In the genomic region with DNA sequence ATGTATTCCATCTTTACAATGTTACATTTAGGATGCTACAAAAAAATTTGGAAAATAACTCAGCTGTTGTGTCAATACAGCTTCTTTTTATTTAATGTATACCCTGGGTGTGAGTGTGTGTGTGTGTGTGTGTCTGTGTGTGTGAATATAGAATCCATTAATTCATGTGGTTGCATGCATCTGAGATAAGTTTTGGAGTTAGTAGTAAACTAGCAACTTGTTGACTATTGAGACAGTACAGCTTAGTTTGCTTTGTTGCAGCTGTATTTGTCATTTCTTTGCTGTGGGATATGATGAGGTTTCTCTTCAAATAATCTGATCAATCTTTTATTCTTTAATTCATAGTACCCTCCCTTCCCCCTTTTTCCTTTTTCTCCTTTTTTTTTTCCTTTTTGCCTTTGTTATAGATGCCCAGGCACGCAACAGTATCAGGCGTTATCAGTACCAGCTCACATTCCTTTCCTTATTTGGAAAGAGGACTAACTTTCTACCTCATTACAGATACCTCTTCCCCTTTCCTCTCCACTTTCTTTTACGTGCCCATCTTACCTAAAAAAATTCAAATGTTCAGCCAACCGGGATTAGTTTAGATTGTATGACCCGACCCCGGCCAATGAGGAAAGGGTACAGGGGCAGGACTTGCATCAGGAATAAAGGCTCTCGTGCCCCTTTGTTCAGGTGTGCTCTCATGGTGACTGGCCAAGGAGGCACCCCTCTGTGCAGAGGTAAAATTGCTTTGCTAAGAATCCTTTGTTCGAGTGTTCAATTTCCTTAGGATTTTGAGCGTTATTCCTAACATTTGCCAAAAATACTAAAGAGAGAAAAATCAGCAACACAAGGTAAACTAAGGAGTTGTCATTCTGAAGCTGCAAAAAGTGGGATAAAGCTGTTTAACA, we compare ENCODE assay signal across 7 cellular contexts.
DNase-seq lines count a peak whose midpoint lies in the region; ATAC-seq, FAIRE-seq and TF ChIP-seq lines count a peak whose summit lies in the region.
"Not testable (repeated sequence)": the region's sequence is repeated elsewhere in the genome, so short reads cannot be mapped to it uniquely, and the experiment has no call there.

No MANE protein-coding gene starts in this region.

- CTCF ChIA-PET in activated CD8-positive, alpha-beta T cell treated with anti-CD3 and anti-CD28 coated beads for 36 hours (lab: Charles Lee), result interaction anchor here (0.8 kb wide), 1 partner anchor 93 kb away, joined by 3 read pairs; no protein-coding TSS in a partner anchor

- not testable (repeated sequence) for H3K23ac ChIP-seq in neuronal stem cell (ENCODE audit: low read depth, low read length, poor library complexity)

- not testable (repeated sequence) for H2BK15ac ChIP-seq in neuronal stem cell (ENCODE audit: low read length)

- DNase-seq in ELF-1 (ENCODE audit: low read depth, low spot score) (peak; percentile 83), KBM-7 (peak; percentile 38), foreskin keratinocyte (peak; percentile 67 to 83)
- DNase-seq in activated CD8-positive, alpha-beta T cell treated with anti-CD3 and anti-CD28 coated beads for 36 hours; central memory CD8-positive, alpha-beta T cell (ENCODE audit: low spot score in 2 of 2); keratinocyte (ENCODE audit: low read depth, low spot score); neuronal stem cell (ENCODE audit: low spot score): not testable (repeated sequence)

- H4K91ac ChIP-seq in neuronal stem cell (ENCODE audit: low read depth, low read length, poor library complexity), result not testable (repeated sequence)

- intact Hi-C loops in activated CD8-positive, alpha-beta T cell treated with anti-CD3 and anti-CD28 coated beads for 36 hours (cut with micrococcal nuclease), result not testable (repeated sequence)

- H2BK5ac ChIP-seq in neuronal stem cell (ENCODE audit: low read length), result not testable (repeated sequence)

- not testable (repeated sequence) for H3K4ac ChIP-seq in neuronal stem cell (ENCODE audit: low read length)

- peak overlapping the region; percentile 60 for H3K9ac ChIP-seq in keratinocyte (ENCODE audit: control insufficient read depth, extremely low read depth, insufficient read depth, low read length)
- H3K9ac ChIP-seq in neuronal stem cell (ENCODE audit: low read depth, low read length, poor library complexity), result not testable (repeated sequence)

- dilution Hi-C loops in keratinocyte (cut with MboI; ENCODE audit: extremely low pct_ligation_motif_present, low sequenced_read_pairs), result not testable (repeated sequence)

- not testable (repeated sequence) for H3K36me3 ChIP-seq in keratinocyte (ENCODE audit: control insufficient read depth in 2 of 2, extremely low read depth in 1 of 2, insufficient read depth in 2 of 2, low read length in 2 of 2); neuronal stem cell (replicated peaks in 1 of 2; ENCODE audit: control insufficient read depth in 2 of 2, insufficient read depth in 2 of 2, low read length in 2 of 2)

- H4K20me1 ChIP-seq in keratinocyte (ENCODE audit: control insufficient read depth, extremely low read depth, insufficient read depth, low read length), result not testable (repeated sequence)

- ATAC-seq in activated CD8-positive, alpha-beta T cell treated with anti-CD3 and anti-CD28 coated beads for 36 hours; central memory CD8-positive, alpha-beta T cell (replicated peaks; ENCODE audit: extremely low read depth, poor library complexity, severe bottlenecking); foreskin keratinocyte: not testable (repeated sequence)

- H3K18ac ChIP-seq in neuronal stem cell (ENCODE audit: low read length), result not testable (repeated sequence)

- H4K8ac ChIP-seq in neuronal stem cell (ENCODE audit: low read depth, low read length), result not testable (repeated sequence)

- H3K27me3 Mint-ChIP-seq in activated CD8-positive, alpha-beta T cell treated with anti-CD3 and anti-CD28 coated beads for 36 hours; central memory CD8-positive, alpha-beta T cell: not testable (repeated sequence)

- not testable (repeated sequence) for H3K4me1 ChIP-seq in foreskin keratinocyte; neuronal stem cell (ENCODE audit: control insufficient read depth in 2 of 2, insufficient read depth in 1 of 2, low read depth in 1 of 2, low read length in 2 of 2)
- H3K4me1 ChIP-seq in keratinocyte (ENCODE audit: control insufficient read depth, extremely low read depth, insufficient read depth, low read length), result peaks cover 24% of the 10 kb centered on the region

- not testable (repeated sequence) for FAIRE-seq in keratinocyte (lab: Jason Lieb, UNC)

- no CpG with 5 or more reads among the region's 9 CpGs for WGBS in neuronal stem cell (ENCODE audit: extremely low coverage in 2 of 2, insufficient read length in 2 of 2, insufficient replicate concordance in 1 of 2), 2 donors

- POLR2A ChIA-PET in activated CD8-positive, alpha-beta T cell treated with anti-CD3 and anti-CD28 coated beads for 36 hours (lab: Charles Lee), result not testable (repeated sequence)

- H3K79me1 ChIP-seq in neuronal stem cell (ENCODE audit: low read depth, low read length), result not testable (repeated sequence)

- not testable (repeated sequence) for H3K27me3 ChIP-seq in foreskin keratinocyte; keratinocyte (ENCODE audit: control insufficient read depth, extremely low read depth, insufficient read depth, low read length); neuronal stem cell (ENCODE audit: control insufficient read depth in 3 of 3, insufficient read depth in 3 of 3, low read depth in 1 of 3, low read length in 3 of 3)

- peak overlapping the region; percentile 58 for H3K27ac ChIP-seq in foreskin keratinocyte
- peak overlapping the region; percentile 73 for H3K27ac ChIP-seq in keratinocyte (ENCODE audit: control insufficient read depth, insufficient read depth, low read length)
- H3K27ac ChIP-seq in neuronal stem cell (replicated peaks; ENCODE audit: low read length), result peak overlapping the region; percentile 64

- not testable (repeated sequence) for H3K9me1 ChIP-seq in keratinocyte (ENCODE audit: control insufficient read depth, extremely low read depth, insufficient read depth, low read length)

- H2BK12ac ChIP-seq in neuronal stem cell (ENCODE audit: low read length), result not testable (repeated sequence)

- not testable (repeated sequence) for H2BK120ac ChIP-seq in neuronal stem cell (ENCODE audit: low read depth, low read length)

- H3K4me3 ChIP-seq in keratinocyte (ENCODE audit: control insufficient read depth in 2 of 3, extremely low read depth in 1 of 3, insufficient read depth in 2 of 3, low read depth in 1 of 3, low read length in 3 of 3), result peak overlapping the region; percentile 44 to 51 (median 48)
- H3K4me3 ChIP-seq in neuronal stem cell (ENCODE audit: low read length in 2 of 2), result not testable (repeated sequence)

- not testable (repeated sequence) for H3K4me3 Mint-ChIP-seq in activated CD8-positive, alpha-beta T cell treated with anti-CD3 and anti-CD28 coated beads for 36 hours; central memory CD8-positive, alpha-beta T cell

- H3K14ac ChIP-seq in neuronal stem cell (ENCODE audit: low read length), result not testable (repeated sequence)

- not testable (repeated sequence) for H3K36me3 Mint-ChIP-seq in activated CD8-positive, alpha-beta T cell treated with anti-CD3 and anti-CD28 coated beads for 36 hours (ENCODE audit: low read depth); central memory CD8-positive, alpha-beta T cell (ENCODE audit: insufficient read depth)

- TF ChIP-seq CTCF in activated CD8-positive, alpha-beta T cell treated with anti-CD3 and anti-CD28 coated beads for 36 hours (IDR thresholded peaks at IDR 0.05); foreskin keratinocyte (conservative IDR thresholded peaks at IDR 0.05); keratinocyte (optimal IDR thresholded peaks at IDR 0.05 in 1 of 3, IDR thresholded peaks at IDR 0.05 in 1 of 3, conservative IDR thresholded peaks at IDR 0.05 in 1 of 3; ENCODE audit: extremely low read depth in 1 of 3, insufficient read depth in 2 of 3, low read length in 3 of 3): not testable (repeated sequence)

- peak overlapping the region; percentile 46 for H3K27ac Mint-ChIP-seq in activated CD8-positive, alpha-beta T cell treated with anti-CD3 and anti-CD28 coated beads for 36 hours
- H3K27ac Mint-ChIP-seq in central memory CD8-positive, alpha-beta T cell (ENCODE audit: low read depth), result peak overlapping the region; percentile 69

- in situ Hi-C loops in KBM-7 (cut with MboI; ENCODE audit: low pct_unique_long_range_greater_than_20kb, low sequenced_read_pairs), result not testable (repeated sequence)

- not testable (repeated sequence) for H2AFZ ChIP-seq in keratinocyte (ENCODE audit: control insufficient read depth, low read length); neuronal stem cell (ENCODE audit: low read length)

- H3K4me1 Mint-ChIP-seq in activated CD8-positive, alpha-beta T cell treated with anti-CD3 and anti-CD28 coated beads for 36 hours (ENCODE audit: low read depth), result peaks cover 38% of the 10 kb centered on the region
- H3K4me1 Mint-ChIP-seq in central memory CD8-positive, alpha-beta T cell, result peaks cover 43% of the 10 kb centered on the region

- not testable (repeated sequence) for H3K9me3 Mint-ChIP-seq in activated CD8-positive, alpha-beta T cell treated with anti-CD3 and anti-CD28 coated beads for 36 hours; central memory CD8-positive, alpha-beta T cell

- H2AK5ac ChIP-seq in neuronal stem cell (ENCODE audit: low read depth, low read length), result not testable (repeated sequence)

- H3K9me3 ChIP-seq in keratinocyte (ENCODE audit: control insufficient read depth, low read depth, low read length); neuronal stem cell (replicated peaks in 1 of 2; ENCODE audit: control insufficient read depth in 2 of 2, insufficient read depth in 1 of 2, low read depth in 1 of 2, low read length in 2 of 2): not testable (repeated sequence)

- H3K4me2 ChIP-seq in keratinocyte (ENCODE audit: control insufficient read depth, extremely low read depth, insufficient read depth, low read depth, low read length) (peak overlapping the region; percentile 68), neuronal stem cell (ENCODE audit: insufficient read depth, low read length, poor library complexity, severe bottlenecking) (peak overlapping the region; percentile 11)

- H3K79me2 ChIP-seq in keratinocyte (ENCODE audit: control insufficient read depth, insufficient read depth, low read length), result peaks cover 94% of the 10 kb centered on the region
